In genomic region chrX:40105016-40105790, GRCh38 we compare ENCODE assay signal across 7 cellular contexts. TPM values are rescaled to one million over a fixed set of nuclear protein-coding genes. Genes with fewer than 3 reads are reported as not detected.
A peak's percentile ranks its signal among the peaks of the same experiment; 100 is the strongest.
DNase-seq lines count a peak whose midpoint lies in the region; ATAC-seq and TF ChIP-seq lines count a peak whose summit lies in the region.

No MANE protein-coding gene starts in this region.

- H3K4me3 ChIP-seq in SJCRH30 (peak overlapping the region; percentile 67), dorsolateral prefrontal cortex (peak overlapping the region; percentile 36 to 75 (median 58)), mucosa of descending colon (no peak overlapping the region), aorta (ENCODE audit: low read length in 2 of 2) (peak overlapping the region; percentile 25 to 53)

- H3K4me1 ChIP-seq in H9 (ENCODE audit: insufficient read depth, low read length) (peaks cover 8% of the 10 kb centered on the region; the same call in 1 of the 2 replicates), SJCRH30 (no peaks in the 10 kb centered on the region), mucosa of descending colon (ENCODE audit: low read depth) (peaks cover 13% of the 10 kb centered on the region), aorta (ENCODE audit: control insufficient read depth in 1 of 2, insufficient read depth in 2 of 2, low read length in 2 of 2) (no peaks in the 10 kb centered on the region)

- ATAC-seq in mucosa of descending colon (peak; percentile 39), aorta (ENCODE audit: low FRiP score) (peak; percentile 45)

- no peaks in the 10 kb centered on the region for H3K79me2 ChIP-seq in H9 (ENCODE audit: insufficient read depth, low read length)

- H3K9me3 ChIP-seq in H9 (ENCODE audit: control insufficient read depth, low read depth, low read length) (no peaks in the 10 kb centered on the region), SJCRH30 (replicated peaks) (no peaks in the 10 kb centered on the region), mucosa of descending colon (no peaks in the 10 kb centered on the region), aorta (ENCODE audit: control insufficient read depth, low read length) (no peaks in the 10 kb centered on the region)

- H2BK5ac ChIP-seq in H9 (ENCODE audit: insufficient read length, low read length), result peak overlapping the region; percentile 46

- no peak overlapping the region for H3K27ac Mint-ChIP-seq in H9

- peak overlapping the region; percentile 68 to 76 for H3K4me3 Mint-ChIP-seq in H9

- H2BK120ac ChIP-seq in H9 (ENCODE audit: low read depth, low read length, poor library complexity, severe bottlenecking), result no peak overlapping the region

- H3K27ac ChIP-seq in H9 (ENCODE audit: insufficient read length, low read depth, low read length) (no peak overlapping the region), SJCRH30 (peak overlapping the region; percentile 82), dorsolateral prefrontal cortex (peak overlapping the region in 58 of 59 donors; percentile 50 to 92 (median 84)), aorta (ENCODE audit: low read depth in 1 of 2, low read length in 2 of 2) (peak overlapping the region; percentile 53 to 87)

- H3K9me3 Mint-ChIP-seq in H9, result peaks cover 33 to 41% of the 10 kb centered on the region in 2 experiments

- no peak overlapping the region for H4K5ac ChIP-seq in H9 (ENCODE audit: insufficient read length, low read depth, low read length)

- no peak overlapping the region for H3K14ac ChIP-seq in H9 (ENCODE audit: insufficient read depth, low read length)

- WGBS in H9 (ENCODE audit: extremely low coverage, insufficient read length, low lambda C conversion rate), result no CpG with 5 or more reads among the region's 85 CpGs
- WGBS in aorta, 2 donors, result 0 to 10% methylated on average over 55 to 85 of the region's 85 CpGs

- peak; percentile 52 for DNase-seq in ELR (ENCODE audit: low read depth)
- DNase-seq in H9, result peak; percentile 63
- peak; percentile 38 to 47 for DNase-seq in SJCRH30
- DNase-seq in dorsolateral prefrontal cortex, result peak in 1 of 10 donors; percentile 69
- DNase-seq in mucosa of descending colon, result peak; percentile 42 to 73 (median 70)
- peak; percentile 74 to 82 for DNase-seq in aorta
- no peak for DNase-seq in Kasumi-1 (lab: John Stamatoyannopoulos, UW)

- intact Hi-C loops in dorsolateral prefrontal cortex (cut with DNase I) (loop anchor here (5.0 to 10.0 kb wide), 5 partner anchors 162 to 1300 kb away; partner anchors contain the start of gene MID1IP1 (in 1 of the 2)), mucosa of descending colon (cut with DNase I, micrococcal nuclease) (no loop called here), aorta (cut with DNase I) (loop anchor here (5.0 kb wide), 1 partner anchor 47 kb away; no protein-coding TSS in a partner anchor)

- H2BK15ac ChIP-seq in H9 (ENCODE audit: low read depth, low read length), result no peak overlapping the region; the same call in 1 of the 2 replicates

- H3K9ac ChIP-seq in H9 (ENCODE audit: extremely low read depth, insufficient read length, low read length), result no peak overlapping the region

- H4K8ac ChIP-seq in H9 (replicated peaks; ENCODE audit: insufficient read length, low read depth, low read length), result no peak overlapping the region

- no peak overlapping the region for H2AK5ac ChIP-seq in H9 (ENCODE audit: insufficient read length, low read length)

- peaks cover 58% of the 10 kb centered on the region for H3K27me3 Mint-ChIP-seq in H9 (ENCODE audit: low read depth)

- no peaks in the 10 kb centered on the region for H3K79me1 ChIP-seq in H9 (ENCODE audit: insufficient read depth, low read depth, low read length, poor library complexity, severe bottlenecking)

- H3K56ac ChIP-seq in H9 (ENCODE audit: insufficient read length, low read depth, low read length), result no peak overlapping the region

- peaks cover 36% of the 10 kb centered on the region for H3K23me2 ChIP-seq in H9 (ENCODE audit: insufficient read length, low read depth, low read length, poor library complexity, severe bottlenecking)

- no peak overlapping the region for H2BK12ac ChIP-seq in H9 (ENCODE audit: insufficient read length, low read depth, low read length)

- H3K23ac ChIP-seq in H9 (ENCODE audit: insufficient read length, low read depth, low read length), result no peak overlapping the region

- no peak for TF ChIP-seq CTCF in H9 (conservative IDR thresholded peaks at IDR 0.05)
- peak in 1 of 56 donors; percentile 10 for TF ChIP-seq CTCF in dorsolateral prefrontal cortex (IDR thresholded peaks at IDR 0.05 in 54 of 56, conservative IDR thresholded peaks at IDR 0.05 in 2 of 56; ENCODE audit: low read depth in 1 of 56, partially characterized antibody in 56 of 56)
- TF ChIP-seq CTCF in mucosa of descending colon (IDR thresholded peaks at IDR 0.05), result no peak

- no peak overlapping the region for H2BK20ac ChIP-seq in H9 (ENCODE audit: low read depth, low read length, poor library complexity, severe bottlenecking)

- H3K4me2 ChIP-seq in H9 (ENCODE audit: insufficient read depth, insufficient read length, low read length), result peak overlapping the region; percentile 72

- H3K4ac ChIP-seq in H9 (ENCODE audit: low read depth, low read length), result no peak overlapping the region

- H4K91ac ChIP-seq in H9 (ENCODE audit: insufficient read length, low read depth, low read length), result no peak overlapping the region

- H3K36me3 Mint-ChIP-seq in H9 (ENCODE audit: insufficient read depth in 1 of 3, low read depth in 3 of 3), result peaks cover 0 to 6% (median 3%) of the 10 kb centered on the region in 3 experiments; a peak in 3 of 7 replicates

- no peaks in the 10 kb centered on the region for H3K36me3 ChIP-seq in SJCRH30
- H3K36me3 ChIP-seq in mucosa of descending colon (ENCODE audit: low read depth), result no peaks in the 10 kb centered on the region
- H3K36me3 ChIP-seq in aorta (ENCODE audit: control insufficient read depth in 1 of 2, insufficient read depth in 2 of 2, low read length in 1 of 2), result no peaks in the 10 kb centered on the region

- H3K4me1 Mint-ChIP-seq in H9, result peaks cover 21 to 36% of the 10 kb centered on the region in 2 experiments

- no peak overlapping the region for H3T11ph ChIP-seq in H9 (ENCODE audit: low read length)

- no peak overlapping the region for H2AFZ ChIP-seq in H9 (ENCODE audit: low read length)

- H4K20me1 ChIP-seq in H9 (ENCODE audit: control insufficient read depth, insufficient read depth, insufficient read length), result peaks cover 3% of the 10 kb centered on the region

- H3K18ac ChIP-seq in H9 (ENCODE audit: insufficient read length, low read depth, low read length), result no peak overlapping the region

- H3K27me3 ChIP-seq in H9 (ENCODE audit: insufficient read depth, low read length) (peaks cover 42% of the 10 kb centered on the region), SJCRH30 (no peaks in the 10 kb centered on the region), dorsolateral prefrontal cortex (peaks cover 0 to 100% (median 71%) of the 10 kb centered on the region in 45 donors), aorta (ENCODE audit: control insufficient read depth in 1 of 2, insufficient read depth in 2 of 2, low read length in 1 of 2) (no peaks in the 10 kb centered on the region)

RNA-seq across cellular contexts. Expression of gene BCOR, which starts 7.4 kb away (rescaled TPM):
- total RNA-seq in H9 (2021) (126 and 134 TPM in 2 replicates), dorsolateral prefrontal cortex (10 to 100 TPM; 10.5 to 38.3 (median 19.7) TPM), mucosa of descending colon (10 to 100 TPM; 18.7 to 26.3 (median 23.6) TPM), aorta (10 to 100 TPM; 22.6 to 46.7 TPM)
- total RNA-seq in SJCRH30 (2014; rRNA removed; shearing (Covaris generic)), result 62.5 and 64.8 TPM in 2 replicates
- polyA plus RNA-seq in aorta, result 10 to 100 TPM in 1 of 2 donors, 1 to 10 TPM in 1; 8.3 to 12.2 TPM

Comparison
In these comparisons a context has a peak if more than half of its experiments do, and no peak if none do; other contexts are left out.
1. DNase-seq: peak in ELR (single experiment), H9 (single experiment), SJCRH30 (2 of 2), mucosa of descending colon (3 of 3) and aorta (2 of 2); none in Kasumi-1 (0 of 2).
2. intact Hi-C loops: an anchor here in dorsolateral prefrontal cortex (5.0 to 10.0 kb wide) and aorta (5.0 kb wide); none called in mucosa of descending colon.